ENCODE assay signal across 1 cellular context in the genomic region with DNA sequence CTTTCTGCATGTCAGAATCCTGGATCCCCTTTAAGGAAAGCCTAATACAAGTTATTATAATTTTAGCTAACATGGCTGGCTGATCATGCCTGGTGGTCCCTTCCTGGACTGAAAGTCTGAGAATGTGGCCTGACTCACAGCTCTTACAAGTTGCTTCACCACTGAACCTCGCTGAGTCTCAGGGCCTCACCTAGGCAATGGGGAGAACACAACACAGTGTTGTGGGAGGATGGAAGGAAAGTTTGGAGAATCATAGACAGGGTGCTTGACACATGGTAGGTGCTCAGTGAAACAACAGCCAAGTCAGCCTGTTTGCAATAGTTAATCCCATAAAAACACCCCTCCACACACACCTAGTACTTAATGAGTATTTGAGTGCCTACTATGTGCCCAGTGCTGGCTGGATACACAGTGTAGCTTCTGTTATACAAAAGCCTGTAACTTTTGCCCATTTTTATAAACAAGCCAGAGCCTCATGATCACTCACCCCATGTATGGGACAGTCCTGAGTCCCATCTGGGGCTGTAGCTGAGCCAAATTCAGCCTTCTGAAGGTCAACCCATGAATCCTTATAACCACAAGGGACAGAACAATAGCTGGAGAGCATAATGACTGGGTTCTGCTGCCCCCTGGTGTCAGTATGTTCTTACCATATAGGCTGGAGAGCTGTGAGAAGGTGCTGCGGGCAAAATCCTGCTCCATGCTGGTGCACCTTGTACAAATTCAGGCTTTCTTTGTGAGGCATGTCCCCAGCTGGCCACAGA.
TF ChIP-seq lines count a peak whose summit lies in the region.

No MANE protein-coding gene starts in this region.

TF ChIP-seq in IMR-90, 13 proteins besides CTCF, POLR2A, EP300 and RAD21:
- TF ChIP-seq SMC3 (IDR thresholded peaks at IDR 0.05; ENCODE audit: low read depth, low read length) (peak; percentile 87), RFX5 (IDR thresholded peaks at IDR 0.05; ENCODE audit: low read depth, low read length) (no peak)
